ENCODE assay signal across 24 cellular contexts in genomic region chr14:69811227-69811867, GRCh38. TPM values are rescaled to one million over a fixed set of nuclear protein-coding genes. Genes with fewer than 3 reads are reported as not detected.
DNase-seq lines count a peak whose midpoint lies in the region; ATAC-seq and TF ChIP-seq lines count a peak whose summit lies in the region.
"Had no signal": no experiment of that assay in that cellular context is flagged by ENCODE, and none has a peak within 500 bp of the region (broad histone marks: within the 10 kb centered on the region; RNA-seq: fewer than 3 reads in every experiment).

No MANE protein-coding gene starts in this region.

- peaks cover 71% of the 10 kb centered on the region for H3K4me1 ChIP-seq in Caco-2
- no peaks in the 10 kb centered on the region for H3K4me1 ChIP-seq in esophagus muscularis mucosa
- H3K4me1 ChIP-seq: BE2C had no signal

- peak; percentile 58 to 81 for DNase-seq in Caco-2
- DNase-seq in esophagus muscularis mucosa (ENCODE audit: extremely low spot score), result peak; percentile 45
- DNase-seq in osteocyte (ENCODE audit: extremely low spot score, unreplicated experiment), result peak; percentile 69
- no peak for DNase-seq in type B pancreatic cell (ENCODE audit: extremely low spot score, unreplicated experiment)
- DNase-seq in NCI-H2171 treated with DMSO at 0.1 percent for 48 hours (lab: John Stamatoyannopoulos, UW), result no peak
- DNase-seq: 8988T; ACHN; AML-193; BE2C; Calu3; CD4-positive, alpha-beta T cell; CD8-positive, alpha-beta memory T cell; DMS53; DMS79 treated with DMSO at 0.1 percent for 48 hours; GM23248; H7; HCEC 1CT had no signal

- H3K27me3 Mint-ChIP-seq in Caco-2 (ENCODE audit: insufficient read depth, unreplicated experiment), result no peaks in the 10 kb centered on the region
- H3K27me3 Mint-ChIP-seq in osteocyte (ENCODE audit: unreplicated experiment), result peaks cover 32% of the 10 kb centered on the region
- H3K27me3 Mint-ChIP-seq in type B pancreatic cell, result no peaks in the 10 kb centered on the region

- H3K36me3 ChIP-seq in Caco-2 (ENCODE audit: control insufficient read depth, insufficient read depth, low read length) (no peaks in the 10 kb centered on the region), esophagus muscularis mucosa (no peaks in the 10 kb centered on the region)
- H3K36me3 ChIP-seq: BE2C; BLaER1 treated with 17β-estradiol and CSF1 and Interleukin-3, amounts not matched to agents 10 nM and 100 nM had no signal

- no peak overlapping the region for H3K27ac ChIP-seq in esophagus muscularis mucosa (replicated peaks in 1 of 4)
- H3K27ac ChIP-seq: A549; BLaER1 treated with 17β-estradiol and CSF1 and Interleukin-3, amounts not matched to agents 10 nM and 100 nM; GM23248 had no signal

- no peaks in the 10 kb centered on the region for H3K27me3 ChIP-seq in Caco-2 (replicated peaks; ENCODE audit: control insufficient read depth, insufficient read depth, low read length)
- H3K27me3 ChIP-seq in esophagus muscularis mucosa, result peaks cover 0 to 20% (median 0%) of the 10 kb centered on the region in 4 donors
- H3K27me3 ChIP-seq: BLaER1 treated with 17β-estradiol and CSF1 and Interleukin-3, amounts not matched to agents 10 nM and 100 nM had no signal

- ATAC-seq in HG03565 (IDR thresholded peaks at IDR 0.05; ENCODE audit: unreplicated experiment) (no peak), GM21576 (IDR thresholded peaks at IDR 0.05; ENCODE audit: unreplicated experiment) (no peak)
- ATAC-seq: A549 had no signal

- TF ChIP-seq CTCF in Caco-2 (IDR thresholded peaks at IDR 0.05; ENCODE audit: insufficient read depth in 1 of 2, low read depth in 1 of 2, low read length in 1 of 2, severe bottlenecking in 1 of 2, unreplicated experiment in 1 of 2) (no peak), esophagus muscularis mucosa (IDR thresholded peaks at IDR 0.05) (no peak), osteocyte (IDR thresholded peaks at IDR 0.05) (no peak), type B pancreatic cell (conservative IDR thresholded peaks at IDR 0.05) (no peak)

- H3K4me1 Mint-ChIP-seq in Caco-2 (ENCODE audit: low read depth, unreplicated experiment) (peaks cover 26% of the 10 kb centered on the region), osteocyte (ENCODE audit: unreplicated experiment) (no peaks in the 10 kb centered on the region), type B pancreatic cell (ENCODE audit: unreplicated experiment) (peaks cover 8% of the 10 kb centered on the region)
- H3K4me1 Mint-ChIP-seq: CD14-positive monocyte; CD8-positive, alpha-beta memory T cell had no signal

- H3K9me3 ChIP-seq in Caco-2 (no peaks in the 10 kb centered on the region), esophagus muscularis mucosa (no peaks in the 10 kb centered on the region)
- H3K9me3 ChIP-seq: A549; BE2C; BLaER1 treated with 17β-estradiol and CSF1 and Interleukin-3, amounts not matched to agents 10 nM and 100 nM had no signal

- H3K36me3 Mint-ChIP-seq in Caco-2 (ENCODE audit: insufficient read depth, unreplicated experiment), result peaks cover 5% of the 10 kb centered on the region
- H3K36me3 Mint-ChIP-seq in osteocyte (ENCODE audit: unreplicated experiment), result no peaks in the 10 kb centered on the region
- H3K36me3 Mint-ChIP-seq in type B pancreatic cell, result no peaks in the 10 kb centered on the region
- H3K36me3 Mint-ChIP-seq: CD14-positive monocyte; CD8-positive, alpha-beta memory T cell had no signal

- intact Hi-C loops in Caco-2 (cut with micrococcal nuclease; ENCODE audit: unreplicated experiment), result loop anchor here (1.0 to 10.0 kb wide), 2 partner anchors 44 to 227 kb away; partner anchors contain the start of gene SRSF5
- intact Hi-C loops in esophagus muscularis mucosa (cut with DNase I), result loop anchor here (10.0 kb wide), 2 partner anchors 513 to 903 kb away; no protein-coding TSS in a partner anchor

- no TSS peak for BruUV-seq in Caco-2 (replicated peaks; lab: Mats Ljungman, UMichigan)

- H3K4me3 ChIP-seq in Caco-2 (ENCODE audit: low read depth, low read length) (no peak overlapping the region), esophagus muscularis mucosa (no peak overlapping the region)
- H3K4me3 ChIP-seq: A549; BLaER1 treated with 17β-estradiol and CSF1 and Interleukin-3, amounts not matched to agents 10 nM and 100 nM; GM23248 had no signal

- H3K4me3 Mint-ChIP-seq in Caco-2 (ENCODE audit: unreplicated experiment), result peak overlapping the region; percentile 42
- no peak overlapping the region for H3K4me3 Mint-ChIP-seq in osteocyte (ENCODE audit: unreplicated experiment)
- no peak overlapping the region for H3K4me3 Mint-ChIP-seq in type B pancreatic cell
- H3K4me3 Mint-ChIP-seq: CD14-positive monocyte; CD4-positive, alpha-beta T cell; CD8-positive, alpha-beta memory T cell had no signal

- 85% methylated on average over 11 of the region's 13 CpGs for WGBS in esophagus muscularis mucosa

- peaks cover 9% of the 10 kb centered on the region for H3K9me3 Mint-ChIP-seq in Caco-2 (ENCODE audit: unreplicated experiment)
- no peaks in the 10 kb centered on the region for H3K9me3 Mint-ChIP-seq in osteocyte (ENCODE audit: unreplicated experiment)
- no peaks in the 10 kb centered on the region for H3K9me3 Mint-ChIP-seq in type B pancreatic cell
- H3K9me3 Mint-ChIP-seq: CD4-positive, alpha-beta T cell; CD8-positive, alpha-beta memory T cell had no signal

- H3K27ac Mint-ChIP-seq in Caco-2 (ENCODE audit: unreplicated experiment) (peak overlapping the region; percentile 83), osteocyte (ENCODE audit: unreplicated experiment) (no peak overlapping the region), type B pancreatic cell (peak overlapping the region; percentile 16)
- H3K27ac Mint-ChIP-seq: CD14-positive monocyte; CD4-positive, alpha-beta T cell had no signal

- CTCF ChIA-PET in Caco-2 (lab: Charles Lee), result interaction anchor here (1.0 kb wide), 1 partner anchor 81 kb away, joined by 3 read pairs; no protein-coding TSS in a partner anchor

- no peak for TF ChIP-seq EP300 in esophagus muscularis mucosa (IDR thresholded peaks at IDR 0.05)

- POLR2A ChIA-PET in Caco-2 (lab: Charles Lee), result no interaction called here

- no peak for TF ChIP-seq POLR2A in esophagus muscularis mucosa (IDR thresholded peaks at IDR 0.05; ENCODE audit: low read depth)

RNA-seq across cellular contexts. Expression of gene SLC10A1, which starts 14.3 kb away (rescaled TPM):
- total RNA-seq in Caco-2 (2022) (2.6 and 3.8 TPM in 2 replicates), esophagus muscularis mucosa (not detected), osteocyte (not detected in 2 replicates), type B pancreatic cell (ENCODE audit: low replicate concordance) (not detected in 2 replicates)
- total RNA-seq: Calu3; CD4-positive, alpha-beta T cell; CD8-positive, alpha-beta memory T cell; Daoy; GM23248; H1; H7 had no signal

RNA-seq across cellular contexts. Expression of gene SRSF5, which starts 44.4 kb away (rescaled TPM):
- 264 and 310 TPM in 2 replicates for total RNA-seq in Caco-2 (2022)
- 100 to 1,000 TPM; 185 to 291 (median 211) TPM for total RNA-seq in esophagus muscularis mucosa
- total RNA-seq in osteocyte, result 245 and 279 TPM in 2 replicates
- 388 and 417 TPM in 2 replicates for total RNA-seq in type B pancreatic cell (ENCODE audit: low replicate concordance)

Comparison
In these comparisons a context has a peak if more than half of its experiments do, and no peak if none do; other contexts are left out.
1. DNase-seq: peak in Caco-2 (2 of 2), esophagus muscularis mucosa (single experiment) and osteocyte (single experiment); none in type B pancreatic cell (single experiment) and NCI-H2171 treated with DMSO at 0.1 percent for 48 hours (single experiment).